6 cellular contexts compared by ENCODE assay signal in the genomic region with DNA sequence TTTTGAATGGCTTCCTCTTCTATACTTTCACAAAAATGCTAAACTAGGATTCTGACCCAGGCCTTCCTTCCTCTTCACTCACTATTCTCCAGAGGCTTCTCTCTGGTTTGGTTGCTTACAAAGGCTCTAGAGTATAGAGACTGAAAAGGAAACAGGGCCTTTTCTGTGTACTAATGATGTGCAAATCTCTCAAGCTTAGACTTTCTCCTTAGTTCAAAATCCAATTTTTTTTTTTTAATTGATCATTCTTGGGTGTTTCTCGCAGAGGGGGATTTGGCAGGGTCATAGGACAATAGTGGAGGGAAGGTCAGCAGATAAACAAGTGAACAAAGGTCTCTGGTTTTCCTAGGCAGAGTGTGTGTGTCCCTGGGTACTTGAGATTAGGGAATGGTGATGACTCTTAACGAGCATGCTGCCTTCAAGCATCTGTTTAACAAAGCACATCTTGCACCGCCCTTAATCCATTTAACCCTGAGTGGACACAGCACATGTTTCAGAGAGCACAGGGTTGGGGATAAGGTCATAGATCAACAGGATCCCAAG. TPM values are rescaled to one million over a fixed set of nuclear protein-coding genes. Genes with fewer than 3 reads are reported as not detected.
"Had no signal": no experiment of that assay in that cellular context is flagged by ENCODE, and none has a peak within 500 bp of the region (broad histone marks: within the 10 kb centered on the region; RNA-seq: fewer than 3 reads in every experiment).

No MANE protein-coding gene starts in this region.

RNA-seq across cellular contexts. Expression of gene CLEC18C, which starts 50.5 kb away (rescaled TPM):
- total RNA-seq: activated CD4-positive, alpha-beta T cell treated with anti-CD3 and anti-CD28 coated beads, Interleukin-2, amount 10 ng/mL, durations not matched to agents 24 days and 14 days; activated naive CD4-positive, alpha-beta T cell treated with anti-CD3 and anti-CD28 coated beads, Interleukin-2, amount 50 U/mL, for 72 hours; ascending aorta; M059J; SJSA1 had no signal
- polyA plus RNA-seq: IgD-negative memory B cell had no signal
